In the genomic region with DNA sequence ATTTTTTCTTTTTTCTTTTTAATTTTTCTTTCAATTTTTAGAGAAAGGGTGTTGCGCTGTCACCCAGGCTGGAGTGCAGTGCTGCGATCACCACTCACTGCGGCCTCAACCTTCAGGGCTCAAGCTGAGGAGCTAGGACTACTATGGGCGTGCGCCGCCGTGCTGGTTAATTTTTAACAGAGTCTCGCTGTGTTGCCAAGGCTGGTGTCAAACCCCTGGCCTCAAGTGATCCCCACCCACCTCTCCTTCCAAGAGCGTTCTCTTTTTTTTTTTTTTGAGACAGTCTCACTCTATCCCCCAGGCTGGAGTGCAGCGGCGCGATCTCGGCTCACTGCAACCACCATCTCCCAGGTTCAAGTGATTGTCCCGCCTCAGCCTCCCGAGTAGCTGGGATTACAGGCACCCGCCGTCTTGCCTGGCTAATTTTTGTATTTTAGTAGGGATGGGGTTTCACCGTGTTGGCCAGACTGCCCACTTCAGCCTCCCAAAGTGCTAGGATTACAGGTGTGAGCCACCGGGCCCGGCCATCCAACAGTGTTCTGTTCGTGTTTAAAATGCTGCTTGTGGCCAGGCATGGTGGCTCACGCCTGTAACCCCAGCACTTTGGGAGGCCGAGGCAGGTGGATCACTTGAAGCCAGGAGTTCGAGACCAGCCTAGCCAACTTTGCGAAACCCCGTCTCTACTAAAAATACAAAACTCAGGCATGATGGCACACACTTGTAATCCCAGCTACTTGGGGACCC, we compare ENCODE assay signal across 1 cellular context.
A peak's percentile ranks its signal among the peaks of the same experiment; 100 is the strongest.
TF ChIP-seq lines count a peak whose summit lies in the region.

No MANE protein-coding gene starts in this region.

TF ChIP-seq in HepG2, 621 proteins besides CTCF, POLR2A, EP300 and RAD21 (continued from another document and continues in another):
- TF ChIP-seq, protein P1, sequence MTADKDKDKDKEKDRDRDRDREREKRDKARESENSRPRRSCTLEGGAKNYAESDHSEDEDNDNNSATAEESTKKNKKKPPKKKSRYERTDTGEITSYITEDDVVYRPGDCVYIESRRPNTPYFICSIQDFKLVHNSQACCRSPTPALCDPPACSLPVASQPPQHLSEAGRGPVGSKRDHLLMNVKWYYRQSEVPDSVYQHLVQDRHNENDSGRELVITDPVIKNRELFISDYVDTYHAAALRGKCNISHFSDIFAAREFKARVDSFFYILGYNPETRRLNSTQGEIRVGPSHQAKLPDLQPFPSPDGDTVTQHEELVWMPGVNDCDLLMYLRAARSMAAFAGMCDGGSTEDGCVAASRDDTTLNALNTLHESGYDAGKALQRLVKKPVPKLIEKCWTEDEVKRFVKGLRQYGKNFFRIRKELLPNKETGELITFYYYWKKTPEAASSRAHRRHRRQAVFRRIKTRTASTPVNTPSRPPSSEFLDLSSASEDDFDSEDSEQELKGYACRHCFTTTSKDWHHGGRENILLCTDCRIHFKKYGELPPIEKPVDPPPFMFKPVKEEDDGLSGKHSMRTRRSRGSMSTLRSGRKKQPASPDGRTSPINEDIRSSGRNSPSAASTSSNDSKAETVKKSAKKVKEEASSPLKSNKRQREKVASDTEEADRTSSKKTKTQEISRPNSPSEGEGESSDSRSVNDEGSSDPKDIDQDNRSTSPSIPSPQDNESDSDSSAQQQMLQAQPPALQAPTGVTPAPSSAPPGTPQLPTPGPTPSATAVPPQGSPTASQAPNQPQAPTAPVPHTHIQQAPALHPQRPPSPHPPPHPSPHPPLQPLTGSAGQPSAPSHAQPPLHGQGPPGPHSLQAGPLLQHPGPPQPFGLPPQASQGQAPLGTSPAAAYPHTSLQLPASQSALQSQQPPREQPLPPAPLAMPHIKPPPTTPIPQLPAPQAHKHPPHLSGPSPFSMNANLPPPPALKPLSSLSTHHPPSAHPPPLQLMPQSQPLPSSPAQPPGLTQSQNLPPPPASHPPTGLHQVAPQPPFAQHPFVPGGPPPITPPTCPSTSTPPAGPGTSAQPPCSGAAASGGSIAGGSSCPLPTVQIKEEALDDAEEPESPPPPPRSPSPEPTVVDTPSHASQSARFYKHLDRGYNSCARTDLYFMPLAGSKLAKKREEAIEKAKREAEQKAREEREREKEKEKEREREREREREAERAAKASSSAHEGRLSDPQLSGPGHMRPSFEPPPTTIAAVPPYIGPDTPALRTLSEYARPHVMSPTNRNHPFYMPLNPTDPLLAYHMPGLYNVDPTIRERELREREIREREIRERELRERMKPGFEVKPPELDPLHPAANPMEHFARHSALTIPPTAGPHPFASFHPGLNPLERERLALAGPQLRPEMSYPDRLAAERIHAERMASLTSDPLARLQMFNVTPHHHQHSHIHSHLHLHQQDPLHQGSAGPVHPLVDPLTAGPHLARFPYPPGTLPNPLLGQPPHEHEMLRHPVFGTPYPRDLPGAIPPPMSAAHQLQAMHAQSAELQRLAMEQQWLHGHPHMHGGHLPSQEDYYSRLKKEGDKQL (CRISPR knock-in tag; IDR thresholded peaks at IDR 0.05; ENCODE audit: low read depth) = peak; percentile 19; the same call in 1 of the 2 replicates
- TF ChIP-seq SP5 (CRISPR knock-in tag; IDR thresholded peaks at IDR 0.05; ENCODE audit: borderline replicate concordance, low read depth) (peak; percentile 71), GATAD1 (CRISPR knock-in tag; IDR thresholded peaks at IDR 0.05) (no peak), GABPB1 (CRISPR knock-in tag; IDR thresholded peaks at IDR 0.05) (0 out of 2 replicates have a peak, but pooled peaks have one; percentile 12), ZNF235 (CRISPR knock-in tag; IDR thresholded peaks at IDR 0.05; ENCODE audit: borderline replicate concordance) (no peak), PITX1 (CRISPR knock-in tag; IDR thresholded peaks at IDR 0.05) (0 out of 2 replicates have a peak, but pooled peaks have one; percentile 45), AHDC1 (CRISPR knock-in tag; IDR thresholded peaks at IDR 0.05; ENCODE audit: borderline replicate concordance) (no peak), TERF1 (CRISPR knock-in tag; IDR thresholded peaks at IDR 0.05) (no peak), ZNF713 (CRISPR knock-in tag; IDR thresholded peaks at IDR 0.05) (no peak), STAG1 (CRISPR knock-in tag; IDR thresholded peaks at IDR 0.05) (no peak), KMT2A (CRISPR knock-in tag; IDR thresholded peaks at IDR 0.05) (peak; percentile 17; the same call in 1 of the 2 replicates), TCF7 (IDR thresholded peaks at IDR 0.05; ENCODE audit: low read depth) (no peak), ZNF784 (CRISPR knock-in tag; IDR thresholded peaks at IDR 0.05; ENCODE audit: borderline replicate concordance) (no peak), HNF1B (CRISPR knock-in tag; IDR thresholded peaks at IDR 0.05) (peak; percentile 96), NR2F2 (IDR thresholded peaks at IDR 0.05; ENCODE audit: borderline replicate concordance, low read depth) (no peak), SOX13 (IDR thresholded peaks at IDR 0.05) (no peak), SOX13 (CRISPR knock-in tag; conservative IDR thresholded peaks at IDR 0.05 in 1 of 2, IDR thresholded peaks at IDR 0.05 in 1 of 2) (peak in 1 of 2 experiments; percentile 41; a peak in 2 of 4 replicates), GPN1 (CRISPR knock-in tag; IDR thresholded peaks at IDR 0.05; ENCODE audit: borderline replicate concordance) (no peak), ZNF33A (CRISPR knock-in tag; IDR thresholded peaks at IDR 0.05; ENCODE audit: borderline replicate concordance) (no peak), ZNF839 (CRISPR knock-in tag; IDR thresholded peaks at IDR 0.05; ENCODE audit: borderline replicate concordance) (no peak), JUN (CRISPR knock-in tag; IDR thresholded peaks at IDR 0.05) (no peak), ZNF329 (CRISPR knock-in tag; IDR thresholded peaks at IDR 0.05; ENCODE audit: low read depth) (no peak), HINFP (CRISPR knock-in tag; IDR thresholded peaks at IDR 0.05; ENCODE audit: low read depth) (no peak; the same call in 1 of the 2 replicates), TFE3 (CRISPR knock-in tag; IDR thresholded peaks at IDR 0.05) (no peak)
- TF ChIP-seq, protein P2, sequence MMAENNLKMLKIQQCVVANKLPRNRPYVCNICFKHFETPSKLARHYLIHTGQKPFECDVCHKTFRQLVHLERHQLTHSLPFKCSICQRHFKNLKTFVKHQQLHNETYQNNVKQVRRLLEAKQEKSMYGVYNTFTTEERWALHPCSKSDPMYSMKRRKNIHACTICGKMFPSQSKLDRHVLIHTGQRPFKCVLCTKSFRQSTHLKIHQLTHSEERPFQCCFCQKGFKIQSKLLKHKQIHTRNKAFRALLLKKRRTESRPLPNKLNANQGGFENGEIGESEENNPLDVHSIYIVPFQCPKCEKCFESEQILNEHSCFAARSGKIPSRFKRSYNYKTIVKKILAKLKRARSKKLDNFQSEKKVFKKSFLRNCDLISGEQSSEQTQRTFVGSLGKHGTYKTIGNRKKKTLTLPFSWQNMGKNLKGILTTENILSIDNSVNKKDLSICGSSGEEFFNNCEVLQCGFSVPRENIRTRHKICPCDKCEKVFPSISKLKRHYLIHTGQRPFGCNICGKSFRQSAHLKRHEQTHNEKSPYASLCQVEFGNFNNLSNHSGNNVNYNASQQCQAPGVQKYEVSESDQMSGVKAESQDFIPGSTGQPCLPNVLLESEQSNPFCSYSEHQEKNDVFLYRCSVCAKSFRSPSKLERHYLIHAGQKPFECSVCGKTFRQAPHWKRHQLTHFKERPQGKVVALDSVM (CRISPR knock-in tag; IDR thresholded peaks at IDR 0.05) = 0 out of 2 replicates have a peak, but pooled peaks have one; percentile 12
- TF ChIP-seq, protein P3, sequence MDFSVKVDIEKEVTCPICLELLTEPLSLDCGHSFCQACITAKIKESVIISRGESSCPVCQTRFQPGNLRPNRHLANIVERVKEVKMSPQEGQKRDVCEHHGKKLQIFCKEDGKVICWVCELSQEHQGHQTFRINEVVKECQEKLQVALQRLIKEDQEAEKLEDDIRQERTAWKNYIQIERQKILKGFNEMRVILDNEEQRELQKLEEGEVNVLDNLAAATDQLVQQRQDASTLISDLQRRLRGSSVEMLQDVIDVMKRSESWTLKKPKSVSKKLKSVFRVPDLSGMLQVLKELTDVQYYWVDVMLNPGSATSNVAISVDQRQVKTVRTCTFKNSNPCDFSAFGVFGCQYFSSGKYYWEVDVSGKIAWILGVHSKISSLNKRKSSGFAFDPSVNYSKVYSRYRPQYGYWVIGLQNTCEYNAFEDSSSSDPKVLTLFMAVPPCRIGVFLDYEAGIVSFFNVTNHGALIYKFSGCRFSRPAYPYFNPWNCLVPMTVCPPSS (IDR thresholded peaks at IDR 0.05) = no peak
